In the genomic region with DNA sequence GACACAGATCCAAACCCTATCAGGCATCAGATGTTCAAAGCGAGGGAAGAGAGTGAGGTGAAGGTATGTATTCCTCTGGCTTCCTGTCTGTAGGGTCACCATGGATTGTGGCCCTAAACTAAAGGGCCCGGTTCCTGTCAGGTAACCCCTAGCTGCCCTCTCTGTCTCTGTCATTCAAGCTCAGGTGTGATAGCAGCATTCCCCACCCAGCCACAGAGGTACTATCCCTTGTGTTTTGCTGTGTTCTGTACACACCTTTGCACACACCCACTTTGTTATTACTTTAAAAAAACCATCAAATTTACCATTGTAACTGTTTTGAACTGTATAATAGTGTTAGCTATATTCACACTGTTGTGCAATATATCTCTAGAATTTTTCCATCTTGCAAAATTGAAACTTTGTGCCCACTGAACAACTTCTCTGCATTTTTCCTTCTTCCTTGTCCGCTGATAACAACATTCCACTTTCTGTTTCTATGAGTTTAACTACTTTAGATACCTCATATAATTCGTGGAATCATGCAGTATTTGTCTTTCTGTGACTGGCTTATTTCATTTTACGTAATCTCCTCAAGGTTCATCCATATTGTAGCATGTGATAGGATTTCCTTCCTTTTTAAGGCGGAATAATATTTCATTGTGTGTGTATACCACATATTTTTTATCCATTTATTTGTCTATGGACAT, we compare ENCODE assay signal across 2 cellular contexts.
A peak's percentile ranks its signal among the peaks of the same experiment; 100 is the strongest.
TF ChIP-seq lines count a peak whose summit lies in the region.
"Not testable (repeated sequence)": the region's sequence is repeated elsewhere in the genome, so short reads cannot be mapped to it uniquely, and the experiment has no call there.

No MANE protein-coding gene starts in this region.

TF ChIP-seq in IMR-90, 13 proteins besides CTCF, POLR2A, EP300 and RAD21:
- TF ChIP-seq CEBPB (IDR thresholded peaks at IDR 0.05; ENCODE audit: low read depth, low read length) = peak; percentile 34; the same call in 1 of the 2 replicates

TF ChIP-seq in K562, 482 proteins besides CTCF, POLR2A, EP300 and RAD21:
- TF ChIP-seq CEBPB (tag; IDR thresholded peaks at IDR 0.05) (peak; percentile 78), CEBPG (tag; conservative IDR thresholded peaks at IDR 0.05 in 1 of 2, IDR thresholded peaks at IDR 0.05 in 1 of 2) (peak in 1 of 2 experiments; percentile 56; a peak in 2 of 4 replicates)
- TF ChIP-seq CEBPG (CRISPR knock-in tag; IDR thresholded peaks at IDR 0.05) = not testable (repeated sequence)
